ENCODE assay signal across 9 cellular contexts in genomic region chr17:78133971-78134898, GRCh38. TPM values are rescaled to one million over a fixed set of nuclear protein-coding genes. Genes with fewer than 3 reads are reported as not detected.
DNase-seq lines count a peak whose midpoint lies in the region; ATAC-seq, FAIRE-seq and TF ChIP-seq lines count a peak whose summit lies in the region.
"Had no signal": no experiment of that assay in that cellular context is flagged by ENCODE, and none has a peak within 500 bp of the region (broad histone marks: within the 10 kb centered on the region; RNA-seq: fewer than 3 reads in every experiment).

No MANE protein-coding gene starts in this region.

- no peak overlapping the region for H3K4me3 ChIP-seq in WI38 (ENCODE audit: low read depth, low read length)
- no peak overlapping the region for H3K4me3 ChIP-seq in bronchial epithelial cell (ENCODE audit: low read depth, low read length)
- H3K4me3 ChIP-seq in mononuclear cell (ENCODE audit: low read length) = peak overlapping the region; percentile 61
- no peak overlapping the region for H3K4me3 ChIP-seq in vagina
- H3K4me3 ChIP-seq: thyroid gland had no signal

- H3K4me1 ChIP-seq in mononuclear cell (ENCODE audit: insufficient read depth, low read length) = peaks cover 92% of the 10 kb centered on the region
- H3K4me1 ChIP-seq in vagina = peaks cover 34% of the 10 kb centered on the region

- no peak overlapping the region for H3K27ac ChIP-seq in vagina
- H3K27ac ChIP-seq: thyroid gland had no signal

- no peak for ATAC-seq in HG03460 (IDR thresholded peaks at IDR 0.05; ENCODE audit: unreplicated experiment)

- no peak for FAIRE-seq in bronchial epithelial cell (lab: Jason Lieb, UNC)

- peak; percentile 18; the same call in 1 of the 2 replicates for TF ChIP-seq CTCF in WI38 (IDR thresholded peaks at IDR 0.05; ENCODE audit: low read depth, low read length)
- TF ChIP-seq CTCF in bronchial epithelial cell (IDR thresholded peaks at IDR 0.05; ENCODE audit: insufficient read depth, low read length, severe bottlenecking) = peak; percentile 70
- TF ChIP-seq CTCF in vagina (IDR thresholded peaks at IDR 0.05) = peak in 2 of 3 experiments; percentile 15 to 29

- H3K27me3 ChIP-seq in bronchial epithelial cell (ENCODE audit: control insufficient read depth, insufficient read depth, low read length) = no peaks in the 10 kb centered on the region
- no peaks in the 10 kb centered on the region for H3K27me3 ChIP-seq in mononuclear cell (ENCODE audit: insufficient read depth, low read length)
- H3K27me3 ChIP-seq in vagina = no peaks in the 10 kb centered on the region
- H3K27me3 ChIP-seq: thyroid gland had no signal

- peak; percentile 81 for DNase-seq in NCI-H1436 (lab: John Stamatoyannopoulos, UW)
- DNase-seq in bronchial epithelial cell (ENCODE audit: low read depth) = peak; percentile 47
- no peak for DNase-seq in vagina (ENCODE audit: extremely low spot score in 2 of 2)
- no peak for DNase-seq in mesenteric fat pad (ENCODE audit: low spot score)

- no peaks in the 10 kb centered on the region for H3K36me3 ChIP-seq in bronchial epithelial cell (ENCODE audit: control insufficient read depth, insufficient read depth, low read length)
- no peaks in the 10 kb centered on the region for H3K36me3 ChIP-seq in vagina
- H3K36me3 ChIP-seq: thyroid gland had no signal

- TF ChIP-seq POLR2A in GM10847 (IDR thresholded peaks at IDR 0.05; ENCODE audit: extremely low read depth, insufficient read length) (peak; percentile 26), vagina (IDR thresholded peaks at IDR 0.05) (no peak)

- H3K9me3 ChIP-seq in mononuclear cell (ENCODE audit: low read depth, low read length) (no peaks in the 10 kb centered on the region), vagina (no peaks in the 10 kb centered on the region)
- H3K9me3 ChIP-seq: thyroid gland had no signal

- intact Hi-C loops in vagina (cut with DNase I) = no loop called here

RNA-seq across cellular contexts. Expression of gene TMC8, which starts 3.7 kb away (rescaled TPM):
- total RNA-seq in bronchial epithelial cell = under 0.01 TPM in 1 of 2 replicates, not detected in the other
- total RNA-seq in mononuclear cell = 138 TPM
- 24.6 TPM for total RNA-seq in vagina
- 8.4 TPM for total RNA-seq in mesenteric fat pad

RNA-seq across cellular contexts. Expression of gene TMC6, which starts 5.7 kb away (rescaled TPM):
- 42.9 and 51.7 TPM in 2 replicates for total RNA-seq in bronchial epithelial cell
- total RNA-seq in mononuclear cell = 136 TPM
- 64.8 TPM for total RNA-seq in vagina
- 117 TPM for total RNA-seq in mesenteric fat pad

RNA-seq across cellular contexts. Expression of gene C17orf99, which starts 11.9 kb away (rescaled TPM):
- 0.13 TPM in 1 of 2 replicates, not detected in the other for total RNA-seq in bronchial epithelial cell
- not detected for total RNA-seq in mononuclear cell
- total RNA-seq in vagina = not detected
- total RNA-seq in mesenteric fat pad = not detected
- total RNA-seq: thyroid gland had no signal

RNA-seq across cellular contexts. Expression of gene SYNGR2, which starts 34.1 kb away (rescaled TPM):
- 41.9 and 51.0 TPM in 2 replicates for total RNA-seq in bronchial epithelial cell
- total RNA-seq in mononuclear cell = 44.7 TPM
- 82.3 TPM for total RNA-seq in vagina
- 93.5 TPM for total RNA-seq in mesenteric fat pad

RNA-seq across cellular contexts. Expression of gene TK1, which starts 52.6 kb away (rescaled TPM):
- total RNA-seq in bronchial epithelial cell (0.79 and 2.9 TPM in 2 replicates), mononuclear cell (0.94 TPM), vagina (3.7 TPM), mesenteric fat pad (1.1 TPM)

Comparison
In these comparisons a context has a peak if more than half of its experiments do, and no peak if none do; other contexts are left out.
1. DNase-seq: peak in NCI-H1436 (single experiment) and bronchial epithelial cell (single experiment); none in vagina (0 of 2) and mesenteric fat pad (single experiment).
2. CTCF ChIP-seq: peak in every context shown above with its lines; median percentile 70 in bronchial epithelial cell; 22 in vagina; 18 in WI38.